8 cellular contexts compared by ENCODE assay signal in the genomic region with DNA sequence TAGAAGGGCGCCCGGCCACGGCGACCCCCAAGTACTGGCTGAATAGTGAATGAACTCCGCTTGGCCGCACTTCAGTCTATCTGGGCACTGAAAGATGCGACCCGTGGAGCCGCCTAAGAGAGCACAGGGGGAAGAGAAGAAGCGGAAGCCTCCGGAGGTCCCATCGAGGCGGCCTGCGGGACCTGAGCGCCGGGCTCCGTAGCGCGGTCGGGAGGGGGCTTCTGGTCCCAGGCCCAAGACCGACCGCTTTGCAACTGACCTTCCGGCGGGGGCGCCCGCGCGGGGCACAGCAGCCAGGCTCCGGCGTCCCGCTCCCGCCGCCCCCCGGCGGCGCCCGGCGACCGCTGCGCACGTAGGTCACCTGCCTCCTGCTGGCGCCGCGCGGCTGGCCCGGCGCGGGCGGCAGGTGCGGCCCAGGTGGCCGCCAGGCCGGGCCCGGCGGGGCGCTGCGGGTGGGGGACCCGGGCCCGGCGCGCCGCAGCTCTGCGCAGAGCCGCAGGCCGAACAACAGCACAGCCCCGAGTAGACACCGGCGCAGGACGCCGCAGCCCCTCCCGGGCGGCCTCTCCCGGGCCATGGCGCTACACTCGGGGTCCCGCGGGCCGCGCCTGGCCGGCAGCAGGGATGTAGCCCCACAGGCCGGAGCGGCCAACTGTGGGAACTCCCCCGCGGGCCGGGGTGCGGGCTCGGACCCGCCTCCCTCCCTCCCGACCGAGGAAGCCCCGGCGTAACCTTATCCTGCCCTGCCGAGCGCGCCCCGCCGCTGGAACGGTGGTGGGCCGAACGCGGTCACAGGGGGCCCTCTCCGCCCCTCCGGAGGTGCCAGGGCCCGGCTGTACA. TPM values are rescaled to one million over a fixed set of nuclear protein-coding genes. Genes with fewer than 3 reads are reported as not detected.
DNase-seq lines count a peak whose midpoint lies in the region; ATAC-seq, FAIRE-seq and TF ChIP-seq lines count a peak whose summit lies in the region.

A gene with protein sequence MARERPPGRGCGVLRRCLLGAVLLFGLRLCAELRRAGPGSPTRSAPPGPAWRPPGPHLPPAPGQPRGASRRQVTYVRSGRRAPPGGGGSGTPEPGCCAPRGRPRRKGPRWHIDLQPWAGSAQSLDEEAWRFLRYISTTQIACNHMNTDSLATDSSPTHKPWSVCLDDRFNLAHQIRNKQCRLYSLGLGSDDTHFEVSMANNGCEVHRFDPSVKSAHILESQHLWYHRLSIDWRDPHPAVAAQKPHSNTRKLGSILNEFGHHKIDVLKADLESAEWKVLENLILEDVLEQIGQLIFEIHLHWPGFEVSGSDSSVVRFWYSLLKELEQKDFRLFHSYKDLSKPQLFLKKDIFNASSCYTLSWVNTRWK (minus strand): TSS at position 654 of the 840 bp plus-strand sequence. CDS start 77 bp downstream, at position 577.

- peak within 1 kb of the TSS; percentile 41 for H3K4me3 ChIP-seq in AG04450 (ENCODE audit: low read depth, low read length)
- peak within 1 kb of the TSS; percentile 80; the same call in 1 of the 2 replicates for H3K4me3 ChIP-seq in iPS DF 6.9 (ENCODE audit: low read length)
- H3K4me3 ChIP-seq in skeletal muscle tissue (ENCODE audit: low read length in 3 of 3), result peak within 1 kb of the TSS; percentile 44 to 66 (median 59)

- TF ChIP-seq CTCF in AG04450 (IDR thresholded peaks at IDR 0.05; ENCODE audit: low read depth, low read length), result no peak

- peak within 1 kb of the TSS in 1 of 3 donors; percentile 73 for H3K9ac ChIP-seq in skeletal muscle tissue (ENCODE audit: low read depth in 1 of 3, low read length in 3 of 3)

- FAIRE-seq in GM19239 (lab: Jason Lieb, UNC), result no peak

- H3K36me3 ChIP-seq in iPS DF 6.9 (ENCODE audit: control insufficient read depth, insufficient read depth, low read length) (no peaks in the 10 kb centered on the region), skeletal muscle tissue (ENCODE audit: control insufficient read depth in 3 of 3, insufficient read depth in 3 of 3, low read length in 3 of 3) (no peaks in the 10 kb centered on the region)

- H3K27me3 ChIP-seq in AG04450 (ENCODE audit: control insufficient read depth, insufficient read depth, low read length) (peaks cover 59% of the 10 kb centered on the region), iPS DF 6.9 (ENCODE audit: control insufficient read depth, insufficient read depth, low read length) (peaks cover 9% of the 10 kb centered on the region; the same call in 1 of the 2 replicates), skeletal muscle tissue (ENCODE audit: control insufficient read depth in 3 of 3, insufficient read depth in 3 of 3, low read length in 3 of 3) (peaks cover 8 to 30% (median 13%) of the 10 kb centered on the region in 3 donors)

- H3K36me3 Mint-ChIP-seq in activated naive CD4-positive, alpha-beta T cell treated with anti-CD3 and anti-CD28 coated beads, Interleukin-2, amount 50 U/mL, for 72 hours, result peaks cover 4 to 17% of the 10 kb centered on the region in 2 donors

- WGBS in iPS DF 6.9 (ENCODE audit: insufficient coverage, insufficient read length), result no CpG with 5 or more reads among the region's 103 CpGs

- DNase-seq in AG04450 (ENCODE audit: low read depth, low spot score) (no peak), GM19239 (ENCODE audit: insufficient read length, low spot score) (peak; percentile 9), iPS DF 6.9 (ENCODE audit: low read depth, low spot score) (no peak), SKM-1 treated with dmso at 0.1 percent for 144 hours (lab: John Stamatoyannopoulos, UW; ENCODE audit: unreplicated experiment) (no peak), OCI-M2 (lab: John Stamatoyannopoulos, UW; ENCODE audit: unreplicated experiment) (no peak)
- peak in 1 of 2 donors; percentile 8 for DNase-seq in activated naive CD4-positive, alpha-beta T cell treated with anti-CD3 and anti-CD28 coated beads, Interleukin-2, amount 50 U/mL, for 72 hours (ENCODE audit: low spot score in 2 of 2)

- H3K9me3 ChIP-seq in AG04450 (ENCODE audit: control insufficient read depth, insufficient read depth, low read length) (no peaks in the 10 kb centered on the region), iPS DF 6.9 (ENCODE audit: control insufficient read depth, insufficient read depth, low read length) (no peaks in the 10 kb centered on the region), skeletal muscle tissue (ENCODE audit: control insufficient read depth in 3 of 3, low read length in 3 of 3) (no peaks in the 10 kb centered on the region)

- H3K4me1 ChIP-seq in iPS DF 6.9 (ENCODE audit: control insufficient read depth, insufficient read depth, low read length) (peaks cover 5% of the 10 kb centered on the region; the same call in 1 of the 2 replicates), skeletal muscle tissue (ENCODE audit: control insufficient read depth in 3 of 3, insufficient read depth in 3 of 3, low read length in 3 of 3) (peaks cover 0 to 6% (median 3%) of the 10 kb centered on the region in 3 donors)

- CTCF ChIA-PET in AG04450 (lab: Charles Lee), result interaction anchor here (1.2 kb wide), 1 partner anchor 23 kb away, joined by 4 read pairs; no protein-coding TSS in a partner anchor

- H3K27ac ChIP-seq in AG04450 (ENCODE audit: low read depth, low read length), result no peak within 1 kb of the TSS
- no peak within 1 kb of the TSS for H3K27ac ChIP-seq in iPS DF 6.9 (ENCODE audit: low read length)
- no peak within 1 kb of the TSS for H3K27ac ChIP-seq in skeletal muscle tissue (ENCODE audit: low read depth, low read length)

- POLR2A ChIA-PET in AG04450 (lab: Yijun Ruan, JAX), result no interaction called here

- peaks cover 0 to 14% of the 10 kb centered on the region in 2 donors for H3K9me3 Mint-ChIP-seq in activated naive CD4-positive, alpha-beta T cell treated with anti-CD3 and anti-CD28 coated beads, Interleukin-2, amount 50 U/mL, for 72 hours

- no peak within 1 kb of the TSS for H3K27ac Mint-ChIP-seq in activated naive CD4-positive, alpha-beta T cell treated with anti-CD3 and anti-CD28 coated beads, Interleukin-2, amount 50 U/mL, for 72 hours

- ATAC-seq in activated naive CD4-positive, alpha-beta T cell treated with anti-CD3 and anti-CD28 coated beads, Interleukin-2, amount 50 U/mL, for 72 hours, result peak; percentile 41 to 77
- no peak for ATAC-seq in GM21367 (IDR thresholded peaks at IDR 0.05; ENCODE audit: unreplicated experiment)

RNA-seq across cellular contexts. Expression of the gene that starts here (rescaled TPM):
- not detected in 2 replicates for polyA plus RNA-seq in AG04450 (2011; rRNA removed)
- not detected in 2 replicates for polyA minus RNA-seq in AG04450 (2011; rRNA and poly(A)+ RNA removed)
- not detected for total RNA-seq in activated naive CD4-positive, alpha-beta T cell treated with anti-CD3 and anti-CD28 coated beads, Interleukin-2, amount 50 U/mL, for 72 hours
- total RNA-seq in skeletal muscle tissue, result 0.52 TPM

Comparison
In these comparisons a context has a peak if more than half of its experiments do, and no peak if none do; other contexts are left out.
1. Peak in ATAC-seq in activated naive CD4-positive, alpha-beta T cell treated with anti-CD3 and anti-CD28 coated beads, Interleukin-2, amount 50 U/mL, for 72 hours; RNA of the gene not detected or under 1 TPM.